ENCODE assay signal across 10 cellular contexts in genomic region chr5:124677376-124677998, GRCh38.
A peak's percentile ranks its signal among the peaks of the same experiment; 100 is the strongest.
DNase-seq lines count a peak whose midpoint lies in the region; ATAC-seq and TF ChIP-seq lines count a peak whose summit lies in the region.
"Had no signal": no experiment of that assay in that cellular context is flagged by ENCODE, and none has a peak within 500 bp of the region (broad histone marks: within the 10 kb centered on the region; RNA-seq: fewer than 3 reads in every experiment).

No MANE protein-coding gene starts in this region.

- ATAC-seq in sciatic nerve, result peak; percentile 75
- no peak for ATAC-seq in HG03354 (IDR thresholded peaks at IDR 0.05; ENCODE audit: poor library complexity, severe bottlenecking, unreplicated experiment)
- ATAC-seq in GM19324 (IDR thresholded peaks at IDR 0.05; ENCODE audit: low FRiP score, unreplicated experiment), result no peak
- ATAC-seq: natural killer cell treated with Interleukin-12 subunit alpha and Interleukin-12 subunit beta and Interleukin-15 and Interleukin-18, amount 100 ng/mL, for 72 hours had no signal

- H3K4me2 ChIP-seq in hepatocyte, result peak overlapping the region; percentile 8

- H4K20me1 ChIP-seq in hepatocyte (ENCODE audit: insufficient read depth, poor library complexity, severe bottlenecking), result no peaks in the 10 kb centered on the region

- H3K4me1 ChIP-seq in HUES48 (ENCODE audit: control insufficient read depth, insufficient read depth, low read length) (peaks cover 53% of the 10 kb centered on the region), ascending aorta (peaks cover 12 to 13% of the 10 kb centered on the region in 2 donors), hepatocyte (ENCODE audit: insufficient read depth) (peaks cover 49% of the 10 kb centered on the region), tibial artery (peaks cover 0 to 16% (median 10%) of the 10 kb centered on the region in 4 donors)

- H3K9me3 ChIP-seq in HUES48 (ENCODE audit: control insufficient read depth, insufficient read depth, low read length) (no peaks in the 10 kb centered on the region), ascending aorta (no peaks in the 10 kb centered on the region), hepatocyte (ENCODE audit: low read depth) (no peaks in the 10 kb centered on the region), tibial artery (no peaks in the 10 kb centered on the region)

- H3K4me3 ChIP-seq in HUES48 (ENCODE audit: low read depth, low read length) (no peak overlapping the region), ascending aorta (peak overlapping the region in 1 of 2 donors; percentile 24), hepatocyte (no peak overlapping the region), tibial artery (no peak overlapping the region)

- intact Hi-C loops in ascending aorta (cut with DNase I), result loop anchor here (10.0 kb wide), 1 partner anchor 737 kb away; no protein-coding TSS in a partner anchor
- intact Hi-C loops in sciatic nerve (cut with DNase I), result no loop called here
- intact Hi-C loops in tibial artery (cut with DNase I; ENCODE audit: low total_unique reads), result no loop called here

- no peak overlapping the region for H2AFZ ChIP-seq in hepatocyte

- H3K9me2 ChIP-seq in hepatocyte (replicated peaks; ENCODE audit: insufficient read depth), result no peaks in the 10 kb centered on the region

- peaks cover 93% of the 10 kb centered on the region for H3K79me2 ChIP-seq in hepatocyte

- DNase-seq in ascending aorta (ENCODE audit: low spot score in 2 of 2), result no peak
- DNase-seq in hepatocyte (ENCODE audit: low spot score), result no peak
- DNase-seq in sciatic nerve (ENCODE audit: low spot score), result no peak
- DNase-seq in NCI-H510A treated with DMSO at 0.1 percent for 48 hours (lab: John Stamatoyannopoulos, UW), result no peak
- no peak for DNase-seq in tibial artery
- DNase-seq: CD8-positive, alpha-beta memory T cell had no signal

- TF ChIP-seq CTCF in ascending aorta (IDR thresholded peaks at IDR 0.05), result no peak
- no peak for TF ChIP-seq CTCF in hepatocyte (IDR thresholded peaks at IDR 0.05; ENCODE audit: poor library complexity)
- TF ChIP-seq CTCF in tibial artery (IDR thresholded peaks at IDR 0.05), result no peak

- no peaks in the 10 kb centered on the region for H3K36me3 ChIP-seq in HUES48 (ENCODE audit: control insufficient read depth, insufficient read depth, low read length)
- H3K36me3 ChIP-seq in ascending aorta, result no peaks in the 10 kb centered on the region
- no peaks in the 10 kb centered on the region for H3K36me3 ChIP-seq in hepatocyte (replicated peaks; ENCODE audit: insufficient read depth, low read depth)
- no peaks in the 10 kb centered on the region for H3K36me3 ChIP-seq in tibial artery

- H3K27ac ChIP-seq in HUES48 (ENCODE audit: low read depth, low read length), result peak overlapping the region; percentile 42
- peak overlapping the region; percentile 66 to 78 for H3K27ac ChIP-seq in ascending aorta
- peak overlapping the region; percentile 67 for H3K27ac ChIP-seq in hepatocyte
- no peak overlapping the region for H3K27ac ChIP-seq in tibial artery

- H3K9ac ChIP-seq in HUES48 (ENCODE audit: low read depth, low read length), result no peak overlapping the region

- WGBS in hepatocyte (ENCODE audit: low lambda C conversion rate, missing lambda C conversion rate), result 56% methylated on average over 8 of the region's 8 CpGs

- H3K27me3 ChIP-seq in HUES48 (ENCODE audit: control insufficient read depth, insufficient read depth, low read length), result no peaks in the 10 kb centered on the region
- no peaks in the 10 kb centered on the region for H3K27me3 ChIP-seq in ascending aorta
- H3K27me3 ChIP-seq in hepatocyte, result no peaks in the 10 kb centered on the region
- no peaks in the 10 kb centered on the region for H3K27me3 ChIP-seq in tibial artery

Comparison
In these comparisons a context has a peak if more than half of its experiments do, and no peak if none do; other contexts are left out.
1. H3K27ac ChIP-seq: peak in HUES48 (single experiment), ascending aorta (2 of 2) and hepatocyte (single experiment); none in tibial artery (0 of 2).